14 cellular contexts compared by ENCODE assay signal in the genomic region with DNA sequence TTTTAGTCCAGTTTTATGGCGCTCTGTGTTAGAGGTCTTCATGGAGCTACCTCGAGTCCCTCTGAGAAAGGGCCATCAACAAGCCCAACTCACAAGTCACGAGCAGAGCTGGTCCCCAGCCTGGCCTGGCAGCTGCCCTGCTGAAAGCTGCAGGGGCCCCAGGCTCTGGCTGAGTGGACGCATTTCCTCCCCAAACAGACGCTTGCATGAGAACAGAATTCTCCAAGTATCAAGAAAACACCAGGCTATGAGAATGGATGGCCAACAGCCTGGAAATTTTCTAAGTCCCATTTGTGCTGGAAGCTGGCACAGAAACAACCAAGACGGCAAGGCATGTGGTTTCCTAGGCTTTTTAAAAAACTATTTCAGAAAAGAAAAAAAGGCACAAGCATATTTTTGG.
DNase-seq lines count a peak whose midpoint lies in the region; ATAC-seq and TF ChIP-seq lines count a peak whose summit lies in the region.
"Had no signal": no experiment of that assay in that cellular context is flagged by ENCODE, and none has a peak within 500 bp of the region (broad histone marks: within the 10 kb centered on the region; RNA-seq: fewer than 3 reads in every experiment).

No MANE protein-coding gene starts in this region.

- H3K36me3 Mint-ChIP-seq in CD8-positive, alpha-beta T cell, result peaks cover 14% of the 10 kb centered on the region
- H3K36me3 Mint-ChIP-seq in stimulated activated effector memory CD8-positive, alpha-beta T cell treated with anti-CD3 and anti-CD28 coated beads, Interleukin-12 subunit alpha, Interleukin-12 subunit beta, amount 100 ng/mL, for 72 hours, result peaks cover 30% of the 10 kb centered on the region
- peaks cover 7% of the 10 kb centered on the region for H3K36me3 Mint-ChIP-seq in activated CD4-positive, alpha-beta T cell treated with anti-CD3 and anti-CD28 coated beads for 36 hours (ENCODE audit: low read depth)

- intact Hi-C loops in CD8-positive, alpha-beta T cell (cut with DNase I, micrococcal nuclease), result loop anchor here in 1 of 2 experiments (5.0 kb wide), 1 partner anchor 97 kb away; no protein-coding TSS in a partner anchor
- intact Hi-C loops in activated CD4-positive, alpha-beta T cell treated with anti-CD3 and anti-CD28 coated beads for 36 hours (cut with DNase I, micrococcal nuclease), result loop anchor here in 1 of 2 experiments (5.0 kb wide), 1 partner anchor 198 kb away; no protein-coding TSS in a partner anchor

- H3K4me1 Mint-ChIP-seq in CD8-positive, alpha-beta T cell (ENCODE audit: low read depth), result peaks cover 62% of the 10 kb centered on the region
- peaks cover 89% of the 10 kb centered on the region for H3K4me1 Mint-ChIP-seq in stimulated activated effector memory CD8-positive, alpha-beta T cell treated with anti-CD3 and anti-CD28 coated beads, Interleukin-12 subunit alpha, Interleukin-12 subunit beta, amount 100 ng/mL, for 72 hours
- peaks cover 47% of the 10 kb centered on the region for H3K4me1 Mint-ChIP-seq in activated CD4-positive, alpha-beta T cell treated with anti-CD3 and anti-CD28 coated beads for 36 hours

- H3K27me3 ChIP-seq in CD8-positive, alpha-beta T cell (ENCODE audit: insufficient read depth, low read length), result no peaks in the 10 kb centered on the region

- POLR2A ChIA-PET in CD8-positive, alpha-beta T cell (lab: Charles Lee), result no interaction called here
- POLR2A ChIA-PET in activated CD4-positive, alpha-beta T cell treated with anti-CD3 and anti-CD28 coated beads for 36 hours (lab: Charles Lee), result no interaction called here

- peak overlapping the region; percentile 84 for H3K27ac Mint-ChIP-seq in CD8-positive, alpha-beta T cell
- H3K27ac Mint-ChIP-seq in stimulated activated effector memory CD8-positive, alpha-beta T cell treated with anti-CD3 and anti-CD28 coated beads, Interleukin-12 subunit alpha, Interleukin-12 subunit beta, amount 100 ng/mL, for 72 hours, result peak overlapping the region; percentile 48
- no peak overlapping the region for H3K27ac Mint-ChIP-seq in activated CD4-positive, alpha-beta T cell treated with anti-CD3 and anti-CD28 coated beads for 36 hours
- H3K27ac Mint-ChIP-seq: activated CD8-positive, alpha-beta T cell treated with anti-CD3 and anti-CD28 coated beads for 36 hours had no signal

- H3K36me3 ChIP-seq in CD8-positive, alpha-beta T cell (ENCODE audit: insufficient read depth, low read length), result no peaks in the 10 kb centered on the region

- no peak for TF ChIP-seq CTCF in CD8-positive, alpha-beta T cell (IDR thresholded peaks at IDR 0.05)

- ATAC-seq in CD8-positive, alpha-beta T cell, result no peak
- no peak for ATAC-seq in stimulated activated effector memory CD8-positive, alpha-beta T cell treated with anti-CD3 and anti-CD28 coated beads, Interleukin-12 subunit alpha, Interleukin-12 subunit beta, amount 100 ng/mL, for 72 hours
- ATAC-seq in HG02678 (IDR thresholded peaks at IDR 0.05; ENCODE audit: unreplicated experiment) (no peak), GM21390 (IDR thresholded peaks at IDR 0.05; ENCODE audit: unreplicated experiment) (no peak)
- ATAC-seq in activated CD4-positive, alpha-beta T cell treated with anti-CD3 and anti-CD28 coated beads for 36 hours, result no peak
- ATAC-seq: activated CD8-positive, alpha-beta T cell treated with anti-CD3 and anti-CD28 coated beads for 36 hours; GM12878 had no signal

- DNase-seq in CD8-positive, alpha-beta T cell, result no peak
- DNase-seq in astrocyte of the hippocampus (ENCODE audit: low read depth, low spot score) (peak; percentile 57), hypothalamus (lab: John Stamatoyannopoulos, UW) (peak in 37 of 51 donors; percentile 31 to 82 (median 59)), DMS79 (lab: John Stamatoyannopoulos, UW) (no peak)
- no peak for DNase-seq in stimulated activated effector memory CD8-positive, alpha-beta T cell treated with anti-CD3 and anti-CD28 coated beads, Interleukin-12 subunit alpha, Interleukin-12 subunit beta, amount 100 ng/mL, for 72 hours (ENCODE audit: low spot score in 2 of 2)
- DNase-seq in activated CD4-positive, alpha-beta T cell treated with anti-CD3 and anti-CD28 coated beads for 36 hours, result no peak
- DNase-seq: activated CD8-positive, alpha-beta T cell treated with anti-CD3 and anti-CD28 coated beads for 36 hours; NCI-H1105; NCI-H69; SK-N-SH had no signal

- no peaks in the 10 kb centered on the region for H3K27me3 Mint-ChIP-seq in CD8-positive, alpha-beta T cell (ENCODE audit: low read depth)
- peaks cover 2% of the 10 kb centered on the region for H3K27me3 Mint-ChIP-seq in activated CD4-positive, alpha-beta T cell treated with anti-CD3 and anti-CD28 coated beads for 36 hours
- H3K27me3 Mint-ChIP-seq: activated CD8-positive, alpha-beta T cell treated with anti-CD3 and anti-CD28 coated beads for 36 hours had no signal

- no peak overlapping the region for H3K4me3 ChIP-seq in CD8-positive, alpha-beta T cell (ENCODE audit: low read depth, low read length)
- H3K4me3 ChIP-seq: GM12878 had no signal

- H3K27ac ChIP-seq in CD8-positive, alpha-beta T cell (ENCODE audit: low read depth, low read length), result no peak overlapping the region
- H3K27ac ChIP-seq: HL-60 had no signal

- peaks cover 2% of the 10 kb centered on the region for H3K9me3 Mint-ChIP-seq in CD8-positive, alpha-beta T cell
- H3K9me3 Mint-ChIP-seq in stimulated activated effector memory CD8-positive, alpha-beta T cell treated with anti-CD3 and anti-CD28 coated beads, Interleukin-12 subunit alpha, Interleukin-12 subunit beta, amount 100 ng/mL, for 72 hours, result no peaks in the 10 kb centered on the region
- H3K9me3 Mint-ChIP-seq in activated CD4-positive, alpha-beta T cell treated with anti-CD3 and anti-CD28 coated beads for 36 hours (ENCODE audit: low read depth), result peaks cover 3% of the 10 kb centered on the region

- CTCF ChIA-PET in CD8-positive, alpha-beta T cell (lab: Charles Lee), result interaction anchor here (3.7 to 9.5 kb wide), 4 partner anchors 14 to 116 kb away, joined by 15 to 73 read pairs (median 34); a partner anchor contains a TSS
- CTCF ChIA-PET in activated CD4-positive, alpha-beta T cell treated with anti-CD3 and anti-CD28 coated beads for 36 hours (lab: Charles Lee), result interaction anchor here (0.6 to 2.2 kb wide), 6 partner anchors 9 to 233 kb away, joined by 3 to 7 read pairs (median 4); no protein-coding TSS in a partner anchor

- H3K9me3 ChIP-seq in CD8-positive, alpha-beta T cell (ENCODE audit: low read length), result no peaks in the 10 kb centered on the region
- H3K9me3 ChIP-seq: SK-N-SH had no signal

- H3K4me1 ChIP-seq in CD8-positive, alpha-beta T cell (ENCODE audit: insufficient read depth, low read length), result peaks cover 48% of the 10 kb centered on the region

- H3K4me3 Mint-ChIP-seq in CD8-positive, alpha-beta T cell, result peak overlapping the region; percentile 3
- no peak overlapping the region for H3K4me3 Mint-ChIP-seq in stimulated activated effector memory CD8-positive, alpha-beta T cell treated with anti-CD3 and anti-CD28 coated beads, Interleukin-12 subunit alpha, Interleukin-12 subunit beta, amount 100 ng/mL, for 72 hours
- no peak overlapping the region for H3K4me3 Mint-ChIP-seq in activated CD4-positive, alpha-beta T cell treated with anti-CD3 and anti-CD28 coated beads for 36 hours
- H3K4me3 Mint-ChIP-seq: activated CD8-positive, alpha-beta T cell treated with anti-CD3 and anti-CD28 coated beads for 36 hours had no signal

Comparison
In these comparisons a context has a peak if more than half of its experiments do, and no peak if none do; other contexts are left out.
1. DNase-seq: peak in astrocyte of the hippocampus (single experiment) and hypothalamus (37 of 51); none in CD8-positive, alpha-beta T cell (0 of 7), stimulated activated effector memory CD8-positive, alpha-beta T cell treated with anti-CD3 and anti-CD28 coated beads, Interleukin-12 subunit alpha, Interleukin-12 subunit beta, amount 100 ng/mL, for 72 hours (0 of 2), DMS79 (single experiment) and activated CD4-positive, alpha-beta T cell treated with anti-CD3 and anti-CD28 coated beads for 36 hours (single experiment).